8 cellular contexts compared by ENCODE assay signal in genomic region chr13:48116808-48117207, GRCh38.
"Had no signal": no experiment of that assay in that cellular context is flagged by ENCODE, and none has a peak within 500 bp of the region (broad histone marks: within the 10 kb centered on the region; RNA-seq: fewer than 3 reads in every experiment).

No MANE protein-coding gene starts in this region.

- ATAC-seq: GM12878 had no signal

- H3K4me3 ChIP-seq: GM12878 had no signal

- DNase-seq: GDM1, GF-D8 had no signal

- FAIRE-seq: G401.6, GM12878, GM12891, GM12892, GM18507, GM19239 had no signal
